In the genomic region with DNA sequence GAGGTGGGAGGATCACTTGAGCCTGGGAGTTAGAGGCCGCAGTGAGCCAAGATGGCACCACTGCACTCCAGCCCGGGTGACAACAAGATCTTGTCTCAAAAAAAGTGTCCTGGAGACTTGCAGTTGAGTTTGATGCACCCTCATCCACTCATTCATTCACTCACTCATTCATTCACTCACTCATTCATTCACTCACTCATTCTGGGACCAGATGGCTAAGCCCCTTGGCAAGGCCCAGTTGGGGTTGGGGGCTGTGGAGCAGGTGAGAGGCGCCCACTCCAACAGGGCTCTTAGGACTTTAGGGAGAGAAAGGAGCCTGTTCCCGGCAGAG, we compare ENCODE assay signal across 1 cellular context.
TF ChIP-seq lines count a peak whose summit lies in the region.

No MANE protein-coding gene starts in this region.

TF ChIP-seq in SK-N-SH, 30 proteins besides CTCF, POLR2A, EP300 and RAD21:
- TF ChIP-seq ELF1 (IDR thresholded peaks at IDR 0.05): no peak
- TF ChIP-seq CHD2 (IDR thresholded peaks at IDR 0.05; ENCODE audit: low read length, partially characterized antibody): no peak
- no peak for TF ChIP-seq FOXM1 (IDR thresholded peaks at IDR 0.05; ENCODE audit: low read depth)
- no peak for TF ChIP-seq SIN3A (IDR thresholded peaks at IDR 0.05; ENCODE audit: borderline replicate concordance, low read depth, low read length)
- TF ChIP-seq, protein P1, sequence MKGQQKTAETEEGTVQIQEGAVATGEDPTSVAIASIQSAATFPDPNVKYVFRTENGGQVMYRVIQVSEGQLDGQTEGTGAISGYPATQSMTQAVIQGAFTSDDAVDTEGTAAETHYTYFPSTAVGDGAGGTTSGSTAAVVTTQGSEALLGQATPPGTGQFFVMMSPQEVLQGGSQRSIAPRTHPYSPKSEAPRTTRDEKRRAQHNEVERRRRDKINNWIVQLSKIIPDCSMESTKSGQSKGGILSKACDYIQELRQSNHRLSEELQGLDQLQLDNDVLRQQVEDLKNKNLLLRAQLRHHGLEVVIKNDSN (IDR thresholded peaks at IDR 0.05; ENCODE audit: borderline replicate concordance, low read depth): no peak
- TF ChIP-seq EZH2phosphoT487 (IDR thresholded peaks at IDR 0.05; ENCODE audit: borderline replicate concordance, low read depth): no peak
- no peak for TF ChIP-seq IRF3 (IDR thresholded peaks at IDR 0.05; ENCODE audit: low read depth, low read length)
- TF ChIP-seq MXI1 (IDR thresholded peaks at IDR 0.05; ENCODE audit: low read depth, low read length): no peak
- no peak for TF ChIP-seq RFX5 (IDR thresholded peaks at IDR 0.05; ENCODE audit: low read length)
- TF ChIP-seq, protein P2, sequence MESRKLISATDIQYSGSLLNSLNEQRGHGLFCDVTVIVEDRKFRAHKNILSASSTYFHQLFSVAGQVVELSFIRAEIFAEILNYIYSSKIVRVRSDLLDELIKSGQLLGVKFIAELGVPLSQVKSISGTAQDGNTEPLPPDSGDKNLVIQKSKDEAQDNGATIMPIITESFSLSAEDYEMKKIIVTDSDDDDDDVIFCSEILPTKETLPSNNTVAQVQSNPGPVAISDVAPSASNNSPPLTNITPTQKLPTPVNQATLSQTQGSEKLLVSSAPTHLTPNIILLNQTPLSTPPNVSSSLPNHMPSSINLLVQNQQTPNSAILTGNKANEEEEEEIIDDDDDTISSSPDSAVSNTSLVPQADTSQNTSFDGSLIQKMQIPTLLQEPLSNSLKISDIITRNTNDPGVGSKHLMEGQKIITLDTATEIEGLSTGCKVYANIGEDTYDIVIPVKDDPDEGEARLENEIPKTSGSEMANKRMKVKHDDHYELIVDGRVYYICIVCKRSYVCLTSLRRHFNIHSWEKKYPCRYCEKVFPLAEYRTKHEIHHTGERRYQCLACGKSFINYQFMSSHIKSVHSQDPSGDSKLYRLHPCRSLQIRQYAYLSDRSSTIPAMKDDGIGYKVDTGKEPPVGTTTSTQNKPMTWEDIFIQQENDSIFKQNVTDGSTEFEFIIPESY (IDR thresholded peaks at IDR 0.05; ENCODE audit: borderline replicate concordance, low read depth): no peak
- TF ChIP-seq, protein P3, sequence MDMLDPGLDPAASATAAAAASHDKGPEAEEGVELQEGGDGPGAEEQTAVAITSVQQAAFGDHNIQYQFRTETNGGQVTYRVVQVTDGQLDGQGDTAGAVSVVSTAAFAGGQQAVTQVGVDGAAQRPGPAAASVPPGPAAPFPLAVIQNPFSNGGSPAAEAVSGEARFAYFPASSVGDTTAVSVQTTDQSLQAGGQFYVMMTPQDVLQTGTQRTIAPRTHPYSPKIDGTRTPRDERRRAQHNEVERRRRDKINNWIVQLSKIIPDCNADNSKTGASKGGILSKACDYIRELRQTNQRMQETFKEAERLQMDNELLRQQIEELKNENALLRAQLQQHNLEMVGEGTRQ (IDR thresholded peaks at IDR 0.05; ENCODE audit: borderline replicate concordance, low read depth, low read length): no peak
- no peak for TF ChIP-seq POLR2AphosphoS5 (IDR thresholded peaks at IDR 0.05; ENCODE audit: low read depth, low read length)
- no peak for TF ChIP-seq RCOR1 (IDR thresholded peaks at IDR 0.05; ENCODE audit: low read length)
